1 cellular context compared by ENCODE assay signal in the genomic region with DNA sequence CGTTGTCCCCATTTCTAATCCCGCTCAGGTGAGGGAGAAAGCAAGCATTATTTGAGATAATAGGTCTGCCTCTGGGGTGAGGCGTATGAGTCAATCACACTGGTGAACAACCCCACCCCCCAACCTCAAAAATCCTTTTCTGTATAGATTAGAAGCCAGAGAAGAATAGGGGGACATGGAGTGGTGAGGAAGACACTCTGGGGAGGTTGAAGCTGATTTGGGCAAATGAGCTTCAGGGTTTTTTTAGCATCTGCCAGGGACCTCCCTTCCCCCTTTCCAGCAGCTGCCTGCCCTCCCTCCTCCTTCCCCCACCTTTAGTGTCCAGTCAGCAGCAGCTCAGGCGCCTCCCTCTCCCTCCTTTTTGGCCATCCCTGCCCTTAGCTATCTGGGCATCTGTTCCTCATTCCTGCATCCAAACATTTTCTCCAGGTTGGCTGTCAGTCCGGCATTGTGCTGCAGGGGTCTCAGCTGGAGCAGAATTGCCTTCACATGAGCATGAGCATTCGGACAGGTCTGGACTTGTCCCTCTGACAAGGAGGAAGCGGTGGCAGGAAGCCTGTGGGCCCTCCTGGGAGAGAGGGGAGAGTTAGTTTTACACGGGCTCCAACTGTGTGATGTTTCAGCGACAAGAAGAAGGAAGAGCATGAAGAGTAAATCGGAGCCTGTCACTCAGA.
A peak's percentile ranks its signal among the peaks of the same experiment; 100 is the strongest.
TF ChIP-seq lines count a peak whose summit lies in the region.

No MANE protein-coding gene starts in this region.

TF ChIP-seq in HEK293, 187 proteins besides CTCF, POLR2A, EP300 and RAD21 (continued from another document and continues in another):
- TF ChIP-seq, protein P1, sequence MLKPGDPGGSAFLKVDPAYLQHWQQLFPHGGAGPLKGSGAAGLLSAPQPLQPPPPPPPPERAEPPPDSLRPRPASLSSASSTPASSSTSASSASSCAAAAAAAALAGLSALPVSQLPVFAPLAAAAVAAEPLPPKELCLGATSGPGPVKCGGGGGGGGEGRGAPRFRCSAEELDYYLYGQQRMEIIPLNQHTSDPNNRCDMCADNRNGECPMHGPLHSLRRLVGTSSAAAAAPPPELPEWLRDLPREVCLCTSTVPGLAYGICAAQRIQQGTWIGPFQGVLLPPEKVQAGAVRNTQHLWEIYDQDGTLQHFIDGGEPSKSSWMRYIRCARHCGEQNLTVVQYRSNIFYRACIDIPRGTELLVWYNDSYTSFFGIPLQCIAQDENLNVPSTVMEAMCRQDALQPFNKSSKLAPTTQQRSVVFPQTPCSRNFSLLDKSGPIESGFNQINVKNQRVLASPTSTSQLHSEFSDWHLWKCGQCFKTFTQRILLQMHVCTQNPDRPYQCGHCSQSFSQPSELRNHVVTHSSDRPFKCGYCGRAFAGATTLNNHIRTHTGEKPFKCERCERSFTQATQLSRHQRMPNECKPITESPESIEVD (tag by site-specific recombination; IDR thresholded peaks at IDR 0.05), result peak; percentile 64
- TF ChIP-seq ZIC2 (tag by site-specific recombination; IDR thresholded peaks at IDR 0.05) (peak; percentile 93), ZNF391 (tag by site-specific recombination; IDR thresholded peaks at IDR 0.05; ENCODE audit: borderline replicate concordance, low read depth) (0 out of 2 replicates have a peak, but pooled peaks have one; percentile 30), TCF7L2 (IDR thresholded peaks at IDR 0.05; ENCODE audit: borderline replicate concordance, low read depth, low read length) (no peak), ZNF121 (tag by site-specific recombination; IDR thresholded peaks at IDR 0.05) (0 out of 2 replicates have a peak, but pooled peaks have one; percentile 15), ZNF473 (tag by site-specific recombination; IDR thresholded peaks at IDR 0.05) (no peak), SP7 (tag by site-specific recombination; IDR thresholded peaks at IDR 0.05) (0 out of 2 replicates have a peak, but pooled peaks have one; percentile 45), AEBP2 (tag by site-specific recombination; IDR thresholded peaks at IDR 0.05; ENCODE audit: borderline replicate concordance) (no peak), ZNF10 (tag by site-specific recombination; IDR thresholded peaks at IDR 0.05) (no peak), ZNF776 (tag by site-specific recombination; IDR thresholded peaks at IDR 0.05; ENCODE audit: borderline replicate concordance) (no peak), ZNF48 (tag by site-specific recombination; IDR thresholded peaks at IDR 0.05) (no peak), ZNF394 (tag by site-specific recombination; IDR thresholded peaks at IDR 0.05; ENCODE audit: borderline replicate concordance) (no peak; the same call in 1 of the 2 replicates), ZBTB6 (tag by site-specific recombination; IDR thresholded peaks at IDR 0.05) (no peak), ZNF768 (tag by site-specific recombination; IDR thresholded peaks at IDR 0.05) (no peak), ZNF280C (tag by site-specific recombination; IDR thresholded peaks at IDR 0.05) (no peak), MEIS1 (CRISPR knock-in tag; IDR thresholded peaks at IDR 0.05; ENCODE audit: borderline replicate concordance) (no peak), INSM2 (tag by site-specific recombination; IDR thresholded peaks at IDR 0.05) (no peak), ZBTB7A (tag by site-specific recombination; IDR thresholded peaks at IDR 0.05; ENCODE audit: low read depth) (no peak), ZNF202 (tag by site-specific recombination; IDR thresholded peaks at IDR 0.05; ENCODE audit: borderline replicate concordance) (no peak), ZNF501 (tag by site-specific recombination; IDR thresholded peaks at IDR 0.05) (peak; percentile 81), ZNF426 (tag by site-specific recombination; IDR thresholded peaks at IDR 0.05) (no peak), ZSCAN30 (tag by site-specific recombination; IDR thresholded peaks at IDR 0.05) (no peak), ZNF274 (IDR thresholded peaks at IDR 0.05; ENCODE audit: low read length) (no peak), ZNF274 (tag by site-specific recombination; IDR thresholded peaks at IDR 0.05; ENCODE audit: borderline replicate concordance) (no peak), ZNF600 (tag by site-specific recombination; IDR thresholded peaks at IDR 0.05) (peak; percentile 87), ZNF792 (tag by site-specific recombination; IDR thresholded peaks at IDR 0.05) (no peak), BCL11B (tag by site-specific recombination; IDR thresholded peaks at IDR 0.05; ENCODE audit: low read depth) (no peak), BCL11A (tag by site-specific recombination; IDR thresholded peaks at IDR 0.05; ENCODE audit: low read depth) (no peak), ZNF785 (tag by site-specific recombination; IDR thresholded peaks at IDR 0.05) (no peak), ZNF433 (tag by site-specific recombination; IDR thresholded peaks at IDR 0.05; ENCODE audit: low read depth) (no peak), ZNF175 (tag by site-specific recombination; IDR thresholded peaks at IDR 0.05) (no peak), ZBTB48 (tag by site-specific recombination; IDR thresholded peaks at IDR 0.05) (peak; percentile 66; the same call in 1 of the 2 replicates), ZNF23 (tag by site-specific recombination; IDR thresholded peaks at IDR 0.05; ENCODE audit: borderline replicate concordance) (no peak), ZFP69B (tag by site-specific recombination; IDR thresholded peaks at IDR 0.05) (peak; percentile 99), ZBTB21 (tag by site-specific recombination; IDR thresholded peaks at IDR 0.05) (0 out of 2 replicates have a peak, but pooled peaks have one; percentile 7), ZNF692 (tag by site-specific recombination; IDR thresholded peaks at IDR 0.05) (peak; percentile 100), ZNF398 (tag by site-specific recombination; IDR thresholded peaks at IDR 0.05) (peak; percentile 94), ZNF645 (tag by site-specific recombination; IDR thresholded peaks at IDR 0.05) (no peak)
- TF ChIP-seq, protein P2, sequence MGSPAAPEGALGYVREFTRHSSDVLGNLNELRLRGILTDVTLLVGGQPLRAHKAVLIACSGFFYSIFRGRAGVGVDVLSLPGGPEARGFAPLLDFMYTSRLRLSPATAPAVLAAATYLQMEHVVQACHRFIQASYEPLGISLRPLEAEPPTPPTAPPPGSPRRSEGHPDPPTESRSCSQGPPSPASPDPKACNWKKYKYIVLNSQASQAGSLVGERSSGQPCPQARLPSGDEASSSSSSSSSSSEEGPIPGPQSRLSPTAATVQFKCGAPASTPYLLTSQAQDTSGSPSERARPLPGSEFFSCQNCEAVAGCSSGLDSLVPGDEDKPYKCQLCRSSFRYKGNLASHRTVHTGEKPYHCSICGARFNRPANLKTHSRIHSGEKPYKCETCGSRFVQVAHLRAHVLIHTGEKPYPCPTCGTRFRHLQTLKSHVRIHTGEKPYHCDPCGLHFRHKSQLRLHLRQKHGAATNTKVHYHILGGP (tag by site-specific recombination; IDR thresholded peaks at IDR 0.05), result no peak
- TF ChIP-seq, protein P3, sequence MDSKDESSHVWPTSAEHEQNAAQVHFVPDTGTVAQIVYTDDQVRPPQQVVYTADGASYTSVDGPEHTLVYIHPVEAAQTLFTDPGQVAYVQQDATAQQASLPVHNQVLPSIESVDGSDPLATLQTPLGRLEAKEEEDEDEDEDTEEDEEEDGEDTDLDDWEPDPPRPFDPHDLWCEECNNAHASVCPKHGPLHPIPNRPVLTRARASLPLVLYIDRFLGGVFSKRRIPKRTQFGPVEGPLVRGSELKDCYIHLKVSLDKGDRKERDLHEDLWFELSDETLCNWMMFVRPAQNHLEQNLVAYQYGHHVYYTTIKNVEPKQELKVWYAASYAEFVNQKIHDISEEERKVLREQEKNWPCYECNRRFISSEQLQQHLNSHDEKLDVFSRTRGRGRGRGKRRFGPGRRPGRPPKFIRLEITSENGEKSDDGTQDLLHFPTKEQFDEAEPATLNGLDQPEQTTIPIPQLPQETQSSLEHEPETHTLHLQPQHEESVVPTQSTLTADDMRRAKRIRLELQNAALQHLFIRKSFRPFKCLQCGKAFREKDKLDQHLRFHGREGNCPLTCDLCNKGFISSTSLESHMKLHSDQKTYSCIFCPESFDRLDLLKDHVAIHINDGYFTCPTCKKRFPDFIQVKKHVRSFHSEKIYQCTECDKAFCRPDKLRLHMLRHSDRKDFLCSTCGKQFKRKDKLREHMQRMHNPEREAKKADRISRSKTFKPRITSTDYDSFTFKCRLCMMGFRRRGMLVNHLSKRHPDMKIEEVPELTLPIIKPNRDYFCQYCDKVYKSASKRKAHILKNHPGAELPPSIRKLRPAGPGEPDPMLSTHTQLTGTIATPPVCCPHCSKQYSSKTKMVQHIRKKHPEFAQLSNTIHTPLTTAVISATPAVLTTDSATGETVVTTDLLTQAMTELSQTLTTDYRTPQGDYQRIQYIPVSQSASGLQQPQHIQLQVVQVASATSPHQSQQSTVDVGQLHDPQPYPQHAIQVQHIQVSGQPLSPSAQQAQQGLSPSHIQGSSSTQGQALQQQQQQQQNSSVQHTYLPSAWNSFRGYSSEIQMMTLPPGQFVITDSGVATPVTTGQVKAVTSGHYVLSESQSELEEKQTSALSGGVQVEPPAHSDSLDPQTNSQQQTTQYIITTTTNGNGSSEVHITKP (tag by site-specific recombination; IDR thresholded peaks at IDR 0.05), result peak; percentile 76; the same call in 1 of the 2 replicates
